ENCODE assay signal across 9 cellular contexts in the genomic region with DNA sequence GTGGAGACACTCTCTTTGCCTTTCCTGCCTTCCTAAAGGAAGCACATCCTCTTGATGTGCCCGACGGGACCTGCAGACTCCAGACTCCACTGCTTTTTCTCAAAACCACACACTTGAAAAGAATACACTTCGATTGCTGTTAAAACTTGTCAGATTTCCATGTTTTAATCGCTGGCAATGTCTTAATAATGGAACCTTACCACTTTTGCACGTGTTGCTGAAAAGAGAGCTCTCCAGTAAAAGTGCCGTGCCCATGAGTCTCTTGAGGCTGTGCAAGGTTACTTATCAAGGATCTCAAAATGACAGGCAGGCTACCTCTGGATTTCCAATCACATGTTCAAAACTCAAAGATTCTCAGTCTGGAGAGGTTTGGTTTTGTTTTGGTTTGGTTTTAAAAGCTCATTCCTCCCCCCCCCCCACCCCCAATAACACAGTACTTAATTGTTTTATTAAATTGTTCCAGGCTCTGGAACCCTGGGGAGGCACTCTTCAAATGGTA. TPM values are rescaled to one million over a fixed set of nuclear protein-coding genes. Genes with fewer than 3 reads are reported as not detected.
DNase-seq lines count a peak whose midpoint lies in the region; ATAC-seq and TF ChIP-seq lines count a peak whose summit lies in the region.
"Had no signal": no experiment of that assay in that cellular context is flagged by ENCODE, and none has a peak within 500 bp of the region (broad histone marks: within the 10 kb centered on the region; RNA-seq: fewer than 3 reads in every experiment).

No MANE protein-coding gene starts in this region.

- ATAC-seq in activated CD4-positive, alpha-beta T cell treated with anti-CD3 and anti-CD28 coated beads for 36 hours, result no peak
- no peak for ATAC-seq in HG03196 (IDR thresholded peaks at IDR 0.05; ENCODE audit: unreplicated experiment)

- no peak for TF ChIP-seq EP300 in stomach (IDR thresholded peaks at IDR 0.05)

- CTCF ChIA-PET in activated CD4-positive, alpha-beta T cell treated with anti-CD3 and anti-CD28 coated beads for 36 hours (lab: Charles Lee), result interaction anchor here (0.5 to 0.6 kb wide), 2 partner anchors 10 to 52 kb away, joined by 3 read pairs; no protein-coding TSS in a partner anchor

- peaks cover 11 to 25% (median 22%) of the 10 kb centered on the region in 4 donors for H3K4me1 ChIP-seq in stomach

- DNase-seq in activated CD4-positive, alpha-beta T cell treated with anti-CD3 and anti-CD28 coated beads for 36 hours, result no peak
- DNase-seq in activated CD4-positive, alpha-beta T cell treated with anti-CD3 and anti-CD28 coated beads for 1 hour, result no peak
- DNase-seq in activated T-helper 1 cell treated with anti-CD3 and anti-CD28 coated beads, Interleukin-12 subunit alpha, Interleukin-12 subunit beta, Interleukin-2, Interleukin-4 antibody, amounts not matched to agents 30 ng/mL and 10 ng/mL and 1 ng/mL, durations not matched to agents 14 hours and 24 hours and 36 hours (ENCODE audit: low spot score), result no peak
- DNase-seq in immature natural killer cell (no peak), stomach (no peak), NCI-H2029 treated with DMSO at 0.1 percent for 48 hours (lab: John Stamatoyannopoulos, UW) (no peak), mesenteric fat pad (ENCODE audit: low spot score) (no peak)
- DNase-seq: activated CD4-positive, alpha-beta T cell treated with anti-CD3 and anti-CD28 coated beads, Interleukin-2, amount 50 U/mL, for 1 hour had no signal

- no peak overlapping the region for H3K27ac Mint-ChIP-seq in activated CD4-positive, alpha-beta T cell treated with anti-CD3 and anti-CD28 coated beads for 36 hours
- H3K27ac Mint-ChIP-seq in activated T-helper 1 cell treated with anti-CD3 and anti-CD28 coated beads, Interleukin-12 subunit alpha, Interleukin-12 subunit beta, Interleukin-2, Interleukin-4 antibody, amounts not matched to agents 30 ng/mL and 10 ng/mL and 1 ng/mL, durations not matched to agents 14 hours and 24 hours and 36 hours, result no peak overlapping the region
- no peak overlapping the region for H3K27ac Mint-ChIP-seq in immature natural killer cell

- H3K36me3 ChIP-seq in stomach, result no peaks in the 10 kb centered on the region

- H3K4me1 Mint-ChIP-seq in activated CD4-positive, alpha-beta T cell treated with anti-CD3 and anti-CD28 coated beads for 36 hours, result peaks cover 19% of the 10 kb centered on the region
- H3K4me1 Mint-ChIP-seq in activated T-helper 1 cell treated with anti-CD3 and anti-CD28 coated beads, Interleukin-12 subunit alpha, Interleukin-12 subunit beta, Interleukin-2, Interleukin-4 antibody, amounts not matched to agents 30 ng/mL and 10 ng/mL and 1 ng/mL, durations not matched to agents 14 hours and 24 hours and 36 hours (ENCODE audit: low read depth), result peaks cover 21% of the 10 kb centered on the region
- peaks cover 5 to 6% of the 10 kb centered on the region in 2 donors for H3K4me1 Mint-ChIP-seq in immature natural killer cell

- peak overlapping the region in 3 of 5 donors; percentile 23 to 36 (median 23) for H3K27ac ChIP-seq in stomach

- peak overlapping the region; percentile 46 to 58 (median 48) for H3K4me3 ChIP-seq in stomach

- intact Hi-C loops in activated CD4-positive, alpha-beta T cell treated with anti-CD3 and anti-CD28 coated beads for 36 hours (cut with DNase I, micrococcal nuclease), result loop anchor here in 1 of 2 experiments (5.0 kb wide), 2 partner anchors 170 to 1175 kb away; no protein-coding TSS in a partner anchor
- intact Hi-C loops in activated T-helper 1 cell treated with anti-CD3 and anti-CD28 coated beads, Interleukin-12 subunit alpha, Interleukin-12 subunit beta, Interleukin-2, Interleukin-4 antibody, amounts not matched to agents 30 ng/mL and 10 ng/mL and 1 ng/mL, durations not matched to agents 14 hours and 24 hours and 36 hours (cut with micrococcal nuclease), result loop anchor here (10.0 kb wide), 1 partner anchor 458 kb away; a partner anchor contains a TSS
- intact Hi-C loops in stomach (cut with DNase I; ENCODE audit: low total_unique reads), result loop anchor here (10.0 kb wide), 1 partner anchor 392 kb away; no protein-coding TSS in a partner anchor

- H3K9me3 ChIP-seq in stomach, result no peaks in the 10 kb centered on the region

- TF ChIP-seq CTCF in stomach (IDR thresholded peaks at IDR 0.05), result no peak

- POLR2A ChIA-PET in activated CD4-positive, alpha-beta T cell treated with anti-CD3 and anti-CD28 coated beads for 36 hours (lab: Charles Lee), result no interaction called here

- no peaks in the 10 kb centered on the region for H3K36me3 Mint-ChIP-seq in activated CD4-positive, alpha-beta T cell treated with anti-CD3 and anti-CD28 coated beads for 36 hours (ENCODE audit: low read depth)
- H3K36me3 Mint-ChIP-seq in activated T-helper 1 cell treated with anti-CD3 and anti-CD28 coated beads, Interleukin-12 subunit alpha, Interleukin-12 subunit beta, Interleukin-2, Interleukin-4 antibody, amounts not matched to agents 30 ng/mL and 10 ng/mL and 1 ng/mL, durations not matched to agents 14 hours and 24 hours and 36 hours (ENCODE audit: low read depth), result peaks cover 4% of the 10 kb centered on the region
- H3K36me3 Mint-ChIP-seq in immature natural killer cell, result no peaks in the 10 kb centered on the region

- TF ChIP-seq POLR2A in stomach (IDR thresholded peaks at IDR 0.05), result no peak

- H3K4me3 Mint-ChIP-seq in activated CD4-positive, alpha-beta T cell treated with anti-CD3 and anti-CD28 coated beads for 36 hours, result peak overlapping the region; percentile 51
- H3K4me3 Mint-ChIP-seq in activated T-helper 1 cell treated with anti-CD3 and anti-CD28 coated beads, Interleukin-12 subunit alpha, Interleukin-12 subunit beta, Interleukin-2, Interleukin-4 antibody, amounts not matched to agents 30 ng/mL and 10 ng/mL and 1 ng/mL, durations not matched to agents 14 hours and 24 hours and 36 hours, result peak overlapping the region; percentile 47
- H3K4me3 Mint-ChIP-seq in immature natural killer cell, result peak overlapping the region; percentile 44 to 78 (median 67)

- H3K9me3 Mint-ChIP-seq in activated CD4-positive, alpha-beta T cell treated with anti-CD3 and anti-CD28 coated beads for 36 hours (ENCODE audit: low read depth), result no peaks in the 10 kb centered on the region
- H3K9me3 Mint-ChIP-seq in activated T-helper 1 cell treated with anti-CD3 and anti-CD28 coated beads, Interleukin-12 subunit alpha, Interleukin-12 subunit beta, Interleukin-2, Interleukin-4 antibody, amounts not matched to agents 30 ng/mL and 10 ng/mL and 1 ng/mL, durations not matched to agents 14 hours and 24 hours and 36 hours, result no peaks in the 10 kb centered on the region
- H3K9me3 Mint-ChIP-seq in immature natural killer cell, result peaks cover 0 to 5% (median under 1%) of the 10 kb centered on the region in 6 donors

- H3K27me3 Mint-ChIP-seq in activated CD4-positive, alpha-beta T cell treated with anti-CD3 and anti-CD28 coated beads for 36 hours, result peaks cover 77% of the 10 kb centered on the region
- H3K27me3 Mint-ChIP-seq in activated T-helper 1 cell treated with anti-CD3 and anti-CD28 coated beads, Interleukin-12 subunit alpha, Interleukin-12 subunit beta, Interleukin-2, Interleukin-4 antibody, amounts not matched to agents 30 ng/mL and 10 ng/mL and 1 ng/mL, durations not matched to agents 14 hours and 24 hours and 36 hours (ENCODE audit: insufficient read depth), result peaks cover 60% of the 10 kb centered on the region
- peaks cover 15 to 34% (median 32%) of the 10 kb centered on the region in 3 donors for H3K27me3 Mint-ChIP-seq in immature natural killer cell (ENCODE audit: low read depth in 3 of 3)

- WGBS in stomach, 5 donors, result 20 to 46% (median 24%) methylated on average over 6 of the region's 6 CpGs

- H3K27me3 ChIP-seq in stomach, result peaks cover 13 to 81% (median 51%) of the 10 kb centered on the region in 3 donors

RNA-seq across cellular contexts. Expression of a gene that starts 12.0 kb away (rescaled TPM):
- total RNA-seq in activated CD4-positive, alpha-beta T cell treated with anti-CD3 and anti-CD28 coated beads for 36 hours, result under 1 TPM; 0.23 to 0.26 TPM
- not detected in 2 replicates for total RNA-seq in activated T-helper 1 cell treated with anti-CD3 and anti-CD28 coated beads, Interleukin-12 subunit alpha, Interleukin-12 subunit beta, Interleukin-2, Interleukin-4 antibody, amounts not matched to agents 30 ng/mL and 10 ng/mL and 1 ng/mL, durations not matched to agents 14 hours and 24 hours and 36 hours
- not detected for polyA plus RNA-seq in immature natural killer cell
- under 1 TPM in 1 of 5 donors, not detected in 4; 0.18 TPM for total RNA-seq in stomach
- polyA plus RNA-seq in stomach, result 10 to 100 TPM in 1 of 3 donors, under 1 TPM in 1, not detected in 1; 0.50 to 10.1 TPM
- total RNA-seq in mesenteric fat pad, result 1.9 TPM
